Comparison of ENCODE assay signal across 12 cellular contexts in the genomic region with DNA sequence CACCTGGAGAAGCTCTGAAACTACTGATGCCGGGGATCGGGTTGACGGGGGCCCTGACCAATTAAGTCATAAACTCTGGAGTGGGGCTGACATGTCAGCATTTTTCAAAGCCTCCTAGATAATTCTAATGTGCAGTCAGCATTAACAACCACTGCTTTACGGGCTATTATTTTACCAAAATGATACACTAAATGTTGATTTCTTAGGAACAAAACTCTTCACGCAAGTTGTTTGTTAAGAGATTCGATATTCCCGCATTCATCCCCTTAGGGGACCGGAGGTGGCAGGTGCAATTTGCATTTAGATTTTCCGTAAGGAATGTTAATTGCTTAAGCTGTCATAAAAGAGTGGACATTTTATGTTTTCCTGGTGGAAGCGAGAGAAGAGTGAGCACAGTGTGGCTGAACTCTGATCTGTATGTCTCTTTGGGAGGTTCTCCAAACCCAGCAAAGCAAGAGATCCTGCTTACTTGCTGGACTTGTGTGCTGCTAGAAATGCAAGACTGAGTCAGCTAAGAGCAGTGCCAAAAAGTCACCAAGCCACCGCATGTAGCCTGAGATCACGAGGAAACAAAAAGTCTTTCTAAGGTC.
A peak's percentile ranks its signal among the peaks of the same experiment; 100 is the strongest.
DNase-seq lines count a peak whose midpoint lies in the region; ATAC-seq and TF ChIP-seq lines count a peak whose summit lies in the region.
"Had no signal": no experiment of that assay in that cellular context is flagged by ENCODE, and none has a peak within 500 bp of the region (broad histone marks: within the 10 kb centered on the region; RNA-seq: fewer than 3 reads in every experiment).

No MANE protein-coding gene starts in this region.

- H3K4me1 Mint-ChIP-seq in neural progenitor cell (peaks cover 10% of the 10 kb centered on the region), WTC11 (peaks cover 12% of the 10 kb centered on the region)

- CTCF ChIA-PET in WTC11 (lab: Charles Lee), result no interaction called here

- TF ChIP-seq CTCF in neural progenitor cell (IDR thresholded peaks at IDR 0.05) (no peak), WTC11 (IDR thresholded peaks at IDR 0.05) (no peak)

- DNase-seq in GM04504 (ENCODE audit: low read depth) (peak; percentile 59), NCI-H510A (lab: John Stamatoyannopoulos, UW) (peak; percentile 81), renal cortical epithelial cell (ENCODE audit: low read depth) (peak; percentile 92), neural progenitor cell (ENCODE audit: low spot score) (no peak), WTC11 (ENCODE audit: low spot score) (no peak)
- no peak for DNase-seq in activated CD8-positive, alpha-beta memory T cell treated with anti-CD3 and anti-CD28 coated beads for 24 hours
- no peak for DNase-seq in activated effector memory CD4-positive, alpha-beta T cell treated with anti-CD3 and anti-CD28 coated beads, Interleukin-2, amount 50 U/mL, for 16 hours
- DNase-seq: activated CD4-positive, alpha-beta T cell treated with anti-CD3 and anti-CD28 coated beads for 1 hour; anterior cingulate cortex; NCI-H526 had no signal

- H3K36me3 ChIP-seq in neural progenitor cell, result no peaks in the 10 kb centered on the region
- H3K36me3 ChIP-seq: prostate gland had no signal

- H3K9ac ChIP-seq in neural progenitor cell, result no peak overlapping the region

- no peaks in the 10 kb centered on the region for H4K20me1 ChIP-seq in neural progenitor cell (ENCODE audit: low read depth)

- no peak overlapping the region for H3K4me3 ChIP-seq in neural progenitor cell
- H3K4me3 ChIP-seq: prostate gland had no signal

- no peaks in the 10 kb centered on the region for H3K79me2 ChIP-seq in neural progenitor cell (ENCODE audit: low read depth)

- H3K27ac ChIP-seq in neural progenitor cell, result no peak overlapping the region
- H3K27ac ChIP-seq: prostate gland had no signal

- no peak overlapping the region for H3K27ac Mint-ChIP-seq in neural progenitor cell
- no peak overlapping the region for H3K27ac Mint-ChIP-seq in WTC11

- peak; percentile 91 for ATAC-seq in esophagus mucosa
- no peak for ATAC-seq in WTC11

- H3F3A ChIP-seq in neural progenitor cell (ENCODE audit: low read depth), result peaks cover 2% of the 10 kb centered on the region

- H3K9me3 Mint-ChIP-seq in neural progenitor cell, result no peaks in the 10 kb centered on the region
- H3K9me3 Mint-ChIP-seq in WTC11, result no peaks in the 10 kb centered on the region

- H3K4me2 ChIP-seq in neural progenitor cell, result no peak overlapping the region

- H3K36me3 Mint-ChIP-seq in neural progenitor cell (no peaks in the 10 kb centered on the region), WTC11 (no peaks in the 10 kb centered on the region)

- no peak overlapping the region for H2AFZ ChIP-seq in neural progenitor cell (replicated peaks)

- H3K27me3 ChIP-seq in neural progenitor cell, result no peaks in the 10 kb centered on the region

- no peaks in the 10 kb centered on the region for H3K9me3 ChIP-seq in neural progenitor cell (ENCODE audit: low read depth)
- H3K9me3 ChIP-seq: prostate gland had no signal

- H3K27me3 Mint-ChIP-seq in neural progenitor cell (ENCODE audit: insufficient read depth, low read depth) (peaks cover 2% of the 10 kb centered on the region), WTC11 (ENCODE audit: low read depth) (no peaks in the 10 kb centered on the region)

- H3K4me3 Mint-ChIP-seq in neural progenitor cell (no peak overlapping the region), WTC11 (no peak overlapping the region)

- H3K4me1 ChIP-seq in neural progenitor cell, result no peaks in the 10 kb centered on the region
- H3K4me1 ChIP-seq: prostate gland had no signal

- POLR2A ChIA-PET in WTC11 (lab: Charles Lee), result interaction anchor here (0.6 kb wide), 1 partner anchor 386 kb away, joined by 3 read pairs; no protein-coding TSS in a partner anchor

TF ChIP-seq in WTC11, 78 proteins besides CTCF, POLR2A, EP300 and RAD21:
- no peak for TF ChIP-seq NFATC4 (CRISPR knock-in tag; IDR thresholded peaks at IDR 0.05)
TF ChIP-seq in WTC11: peak in this region for 0.

Comparison
In these comparisons a context has a peak if more than half of its experiments do, and no peak if none do; other contexts are left out.
1. DNase-seq: peak in GM04504 (single experiment), NCI-H510A (single experiment) and renal cortical epithelial cell (single experiment); none in neural progenitor cell (single experiment), activated CD8-positive, alpha-beta memory T cell treated with anti-CD3 and anti-CD28 coated beads for 24 hours (single experiment), WTC11 (single experiment) and activated effector memory CD4-positive, alpha-beta T cell treated with anti-CD3 and anti-CD28 coated beads, Interleukin-2, amount 50 U/mL, for 16 hours (single experiment).